Comparison of ENCODE assay signal across 12 cellular contexts in genomic region chr18:9066358-9066757, GRCh38. TPM values are rescaled to one million over a fixed set of nuclear protein-coding genes. Genes with fewer than 3 reads are reported as not detected.
DNase-seq lines count a peak whose midpoint lies in the region; ATAC-seq and TF ChIP-seq lines count a peak whose summit lies in the region.
"Had no signal": no experiment of that assay in that cellular context is flagged by ENCODE, and none has a peak within 500 bp of the region (broad histone marks: within the 10 kb centered on the region; RNA-seq: fewer than 3 reads in every experiment).

No MANE protein-coding gene starts in this region.

- no peaks in the 10 kb centered on the region for H3K27me3 ChIP-seq in stomach

- H3K9me3 Mint-ChIP-seq in dendritic cell treated with granulocyte-macrophage colony-stimulating factor and Interleukin-4, amounts not matched to agents 40 ng/mL and 50 ng/mL, for 4 days = no peaks in the 10 kb centered on the region
- H3K9me3 Mint-ChIP-seq: naive thymus-derived CD8-positive, alpha-beta T cell had no signal

- no peak for TF ChIP-seq POLR2A in stomach (IDR thresholded peaks at IDR 0.05)

- TF ChIP-seq EP300 in stomach (IDR thresholded peaks at IDR 0.05) = no peak

- H3K27ac Mint-ChIP-seq in dendritic cell treated with granulocyte-macrophage colony-stimulating factor and Interleukin-4, amounts not matched to agents 40 ng/mL and 50 ng/mL, for 4 days = peak overlapping the region; percentile 2

- H3K4me3 Mint-ChIP-seq in dendritic cell treated with granulocyte-macrophage colony-stimulating factor and Interleukin-4, amounts not matched to agents 40 ng/mL and 50 ng/mL, for 4 days = no peak overlapping the region
- H3K4me3 Mint-ChIP-seq: naive thymus-derived CD8-positive, alpha-beta T cell had no signal

- no peak for TF ChIP-seq CTCF in stomach (IDR thresholded peaks at IDR 0.05)

- 93 to 98% (median 94%) methylated on average over 4 of the region's 4 CpGs for WGBS in stomach, 5 donors

- H3K36me3 ChIP-seq in stomach = no peaks in the 10 kb centered on the region

- H3K4me1 ChIP-seq in stomach = no peaks in the 10 kb centered on the region

- intact Hi-C loops in dendritic cell treated with granulocyte-macrophage colony-stimulating factor and Interleukin-4, amounts not matched to agents 40 ng/mL and 50 ng/mL, for 4 days (cut with micrococcal nuclease) = no loop called here
- intact Hi-C loops in stomach (cut with DNase I; ENCODE audit: low total_unique reads) (no loop called here), cardiac septum (cut with DNase I) (no loop called here)

- H3K27ac ChIP-seq in stomach = no peak overlapping the region

- DNase-seq in stomach = no peak
- no peak for DNase-seq in cardiac septum (ENCODE audit: low spot score)
- no peak for DNase-seq in activated gamma-delta T cell treated with Interleukin-2 at 50 U/mL for 16 hours
- DNase-seq: Calu3; naive thymus-derived CD8-positive, alpha-beta T cell; NCI-H1048; NCI-H524 treated with DMSO at 0.1 percent for 48 hours; SK-N-SH had no signal

- H3K27me3 Mint-ChIP-seq in dendritic cell treated with granulocyte-macrophage colony-stimulating factor and Interleukin-4, amounts not matched to agents 40 ng/mL and 50 ng/mL, for 4 days = no peaks in the 10 kb centered on the region

- peaks cover 75% of the 10 kb centered on the region for H3K4me1 Mint-ChIP-seq in dendritic cell treated with granulocyte-macrophage colony-stimulating factor and Interleukin-4, amounts not matched to agents 40 ng/mL and 50 ng/mL, for 4 days (ENCODE audit: low read depth)

- no peaks in the 10 kb centered on the region for H3K9me3 ChIP-seq in stomach
- H3K9me3 ChIP-seq: SK-N-SH had no signal

- H3K4me3 ChIP-seq in stomach = no peak overlapping the region

- H3K36me3 Mint-ChIP-seq in dendritic cell treated with granulocyte-macrophage colony-stimulating factor and Interleukin-4, amounts not matched to agents 40 ng/mL and 50 ng/mL, for 4 days (ENCODE audit: low read depth) = no peaks in the 10 kb centered on the region
- H3K36me3 Mint-ChIP-seq: naive thymus-derived CD8-positive, alpha-beta T cell had no signal

- ATAC-seq in GM18858 (IDR thresholded peaks at IDR 0.05; ENCODE audit: unreplicated experiment) (peak; percentile 17), GM21515 (IDR thresholded peaks at IDR 0.05; ENCODE audit: unreplicated experiment) (peak; percentile 39), HG03097 (IDR thresholded peaks at IDR 0.05; ENCODE audit: low FRiP score, unreplicated experiment) (peak; percentile 21)
- ATAC-seq: naive thymus-derived CD8-positive, alpha-beta T cell had no signal

RNA-seq across cellular contexts. Expression of gene NDUFV2, which starts 36.1 kb away (rescaled TPM):
- total RNA-seq in stomach (100 to 1,000 TPM in 2 of 5 donors, 10 to 100 TPM in 3; 69.4 to 251 (median 98.2) TPM), cardiac septum (325 TPM)
- 100 to 1,000 TPM; 214 to 283 (median 222) TPM for polyA plus RNA-seq in stomach
